ENCODE assay signal across 8 cellular contexts in genomic region chr1:8873506-8874229, GRCh38. TPM values are rescaled to one million over a fixed set of nuclear protein-coding genes. Genes with fewer than 3 reads are reported as not detected.
A peak's percentile ranks its signal among the peaks of the same experiment; 100 is the strongest.
DNase-seq lines count a peak whose midpoint lies in the region; ATAC-seq and TF ChIP-seq lines count a peak whose summit lies in the region.

No MANE protein-coding gene starts in this region.

- H3K9me3 Mint-ChIP-seq in activated naive CD4-positive, alpha-beta T cell treated with anti-CD3 and anti-CD28 coated beads, Interleukin-2, amount 50 U/mL, for 72 hours: no peaks in the 10 kb centered on the region
- H3K9me3 Mint-ChIP-seq in progenitor cell of endocrine pancreas (ENCODE audit: low read depth): no peaks in the 10 kb centered on the region
- no peaks in the 10 kb centered on the region for H3K9me3 Mint-ChIP-seq in type B pancreatic cell

- H3K4me1 ChIP-seq in HEK293 (ENCODE audit: control insufficient read depth, insufficient read depth, low read length): peaks cover 8% of the 10 kb centered on the region

- POLR2A ChIA-PET in HEK293 (lab: Yijun Ruan, JAX): interaction anchor here (0.6 to 2.3 kb wide), 6 partner anchors 8 to 666 kb away, joined by 3 to 9 read pairs (median 4); partner anchors contain the start of gene SLC25A33

- H3K9me3 ChIP-seq in HEK293 (ENCODE audit: control insufficient read depth, insufficient read depth, low read depth, low read length): no peaks in the 10 kb centered on the region

- H3K36me3 Mint-ChIP-seq in activated naive CD4-positive, alpha-beta T cell treated with anti-CD3 and anti-CD28 coated beads, Interleukin-2, amount 50 U/mL, for 72 hours: peaks cover 91 to 100% of the 10 kb centered on the region in 2 donors
- peaks cover 33% of the 10 kb centered on the region for H3K36me3 Mint-ChIP-seq in progenitor cell of endocrine pancreas (ENCODE audit: insufficient read depth)
- peaks cover 43% of the 10 kb centered on the region for H3K36me3 Mint-ChIP-seq in type B pancreatic cell

- H3K27me3 Mint-ChIP-seq in progenitor cell of endocrine pancreas (no peaks in the 10 kb centered on the region), type B pancreatic cell (no peaks in the 10 kb centered on the region)

- H3K4me3 ChIP-seq in HEK293 (ENCODE audit: low read depth, low read length): no peak overlapping the region

- peak; percentile 59 for ATAC-seq in activated naive CD4-positive, alpha-beta T cell treated with anti-CD3 and anti-CD28 coated beads, Interleukin-2, amount 50 U/mL, for 72 hours

- TF ChIP-seq CTCF in HEK293 (tag by site-specific recombination; IDR thresholded peaks at IDR 0.05) (no peak), progenitor cell of endocrine pancreas (IDR thresholded peaks at IDR 0.05; ENCODE audit: unreplicated experiment) (no peak), type B pancreatic cell (conservative IDR thresholded peaks at IDR 0.05) (no peak)

- H3K27ac ChIP-seq in HEK293 (ENCODE audit: extremely low read depth, low read depth, low read length): peak overlapping the region; percentile 27; the same call in 1 of the 2 replicates

- DNase-seq in SKM-1 (lab: John Stamatoyannopoulos, UW; ENCODE audit: unreplicated experiment) (peak; percentile 82), cardiac septum (ENCODE audit: low spot score) (peak; percentile 96), progenitor cell of endocrine pancreas (ENCODE audit: low spot score, unreplicated experiment) (no peak), type B pancreatic cell (ENCODE audit: extremely low spot score, unreplicated experiment) (no peak), retina (no peak), COR-L47 (lab: John Stamatoyannopoulos, UW) (no peak)
- peak; percentile 70 to 81 for DNase-seq in activated naive CD4-positive, alpha-beta T cell treated with anti-CD3 and anti-CD28 coated beads, Interleukin-2, amount 50 U/mL, for 72 hours (ENCODE audit: low spot score in 2 of 2)

- peaks cover 49 to 89% of the 10 kb centered on the region in 2 experiments for H3K36me3 ChIP-seq in HEK293 (ENCODE audit: control insufficient read depth in 2 of 2, insufficient read depth in 1 of 2, low read length in 2 of 2)

- CTCF ChIA-PET in HEK293 (lab: Yijun Ruan, JAX): interaction anchor here (0.6 to 1.7 kb wide), 6 partner anchors 11 to 114 kb away, joined by 3 to 9 read pairs (median 5); no protein-coding TSS in a partner anchor

- H3K4me3 Mint-ChIP-seq in progenitor cell of endocrine pancreas (ENCODE audit: low read depth) (no peak overlapping the region), type B pancreatic cell (no peak overlapping the region)

- intact Hi-C loops in cardiac septum (cut with DNase I): loop anchor here (5.0 kb wide), 1 partner anchor 114 kb away; no protein-coding TSS in a partner anchor

- H3K4me1 Mint-ChIP-seq in progenitor cell of endocrine pancreas (ENCODE audit: low read depth) (peaks cover 16% of the 10 kb centered on the region), type B pancreatic cell (ENCODE audit: unreplicated experiment) (peaks cover 51% of the 10 kb centered on the region)

- peak overlapping the region; percentile 99 to 100 for H3K27ac Mint-ChIP-seq in activated naive CD4-positive, alpha-beta T cell treated with anti-CD3 and anti-CD28 coated beads, Interleukin-2, amount 50 U/mL, for 72 hours
- peak overlapping the region; percentile 37 for H3K27ac Mint-ChIP-seq in progenitor cell of endocrine pancreas
- H3K27ac Mint-ChIP-seq in type B pancreatic cell: peak overlapping the region; percentile 76

TF ChIP-seq in HEK293, 187 proteins besides CTCF, POLR2A, EP300 and RAD21 (continues in another document):
- TF ChIP-seq ZNF112 (tag by site-specific recombination; IDR thresholded peaks at IDR 0.05): no peak
- peak; percentile 95 for TF ChIP-seq ZNF366 (tag by site-specific recombination; conservative IDR thresholded peaks at IDR 0.05)
- peak; percentile 80 for TF ChIP-seq SP7 (tag by site-specific recombination; IDR thresholded peaks at IDR 0.05)
- no peak for TF ChIP-seq SCRT1 (tag by site-specific recombination; IDR thresholded peaks at IDR 0.05; ENCODE audit: borderline replicate concordance)
- peak; percentile 25; the same call in 1 of the 2 replicates for TF ChIP-seq INSM2 (tag by site-specific recombination; IDR thresholded peaks at IDR 0.05)
- TF ChIP-seq, protein P1, sequence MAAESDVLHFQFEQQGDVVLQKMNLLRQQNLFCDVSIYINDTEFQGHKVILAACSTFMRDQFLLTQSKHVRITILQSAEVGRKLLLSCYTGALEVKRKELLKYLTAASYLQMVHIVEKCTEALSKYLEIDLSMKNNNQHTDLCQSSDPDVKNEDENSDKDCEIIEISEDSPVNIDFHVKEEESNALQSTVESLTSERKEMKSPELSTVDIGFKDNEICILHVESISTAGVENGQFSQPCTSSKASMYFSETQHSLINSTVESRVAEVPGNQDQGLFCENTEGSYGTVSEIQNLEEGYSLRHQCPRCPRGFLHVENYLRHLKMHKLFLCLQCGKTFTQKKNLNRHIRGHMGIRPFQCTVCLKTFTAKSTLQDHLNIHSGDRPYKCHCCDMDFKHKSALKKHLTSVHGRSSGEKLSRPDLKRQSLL (tag by site-specific recombination; IDR thresholded peaks at IDR 0.05): peak; percentile 25; the same call in 1 of the 2 replicates
- no peak for TF ChIP-seq ZNF549 (tag by site-specific recombination; IDR thresholded peaks at IDR 0.05)
- peak; percentile 86 for TF ChIP-seq ZNF10 (tag by site-specific recombination; IDR thresholded peaks at IDR 0.05)
- no peak for TF ChIP-seq ZNF664 (tag by site-specific recombination; IDR thresholded peaks at IDR 0.05)
- TF ChIP-seq ZNF426 (tag by site-specific recombination; IDR thresholded peaks at IDR 0.05): no peak
- peak; percentile 98 for TF ChIP-seq ZIC2 (tag by site-specific recombination; IDR thresholded peaks at IDR 0.05)
- TF ChIP-seq, protein P2, sequence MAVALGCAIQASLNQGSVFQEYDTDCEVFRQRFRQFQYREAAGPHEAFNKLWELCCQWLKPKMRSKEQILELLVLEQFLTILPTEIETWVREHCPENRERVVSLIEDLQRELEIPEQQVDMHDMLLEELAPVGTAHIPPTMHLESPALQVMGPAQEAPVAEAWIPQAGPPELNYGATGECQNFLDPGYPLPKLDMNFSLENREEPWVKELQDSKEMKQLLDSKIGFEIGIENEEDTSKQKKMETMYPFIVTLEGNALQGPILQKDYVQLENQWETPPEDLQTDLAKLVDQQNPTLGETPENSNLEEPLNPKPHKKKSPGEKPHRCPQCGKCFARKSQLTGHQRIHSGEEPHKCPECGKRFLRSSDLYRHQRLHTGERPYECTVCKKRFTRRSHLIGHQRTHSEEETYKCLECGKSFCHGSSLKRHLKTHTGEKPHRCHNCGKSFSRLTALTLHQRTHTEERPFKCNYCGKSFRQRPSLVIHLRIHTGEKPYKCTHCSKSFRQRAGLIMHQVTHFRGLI (tag by site-specific recombination; IDR thresholded peaks at IDR 0.05): no peak
- TF ChIP-seq ZNF341 (tag by site-specific recombination; IDR thresholded peaks at IDR 0.05; ENCODE audit: low read depth): peak; percentile 87
- no peak for TF ChIP-seq SETDB1 (IDR thresholded peaks at IDR 0.05; ENCODE audit: insufficient read length, low read length)
- TF ChIP-seq ZNF138 (tag by site-specific recombination; IDR thresholded peaks at IDR 0.05; ENCODE audit: borderline replicate concordance): no peak
- no peak for TF ChIP-seq ZNF155 (tag by site-specific recombination; IDR thresholded peaks at IDR 0.05)
- no peak for TF ChIP-seq ZNF510 (tag by site-specific recombination; IDR thresholded peaks at IDR 0.05; ENCODE audit: insufficient replicate concordance)
- TF ChIP-seq ZNF184 (tag by site-specific recombination; IDR thresholded peaks at IDR 0.05): 0 out of 2 replicates have a peak, but pooled peaks have one; percentile 34
- TF ChIP-seq ZNF248 (tag by site-specific recombination; IDR thresholded peaks at IDR 0.05): no peak
- TF ChIP-seq ZSCAN18 (tag by site-specific recombination; IDR thresholded peaks at IDR 0.05): no peak
- 0 out of 2 replicates have a peak, but pooled peaks have one; percentile 17 for TF ChIP-seq ZNF24 (tag by site-specific recombination; IDR thresholded peaks at IDR 0.05)
- TF ChIP-seq ZFP37 (tag by site-specific recombination; IDR thresholded peaks at IDR 0.05): peak; percentile 49; the same call in 1 of the 2 replicates

RNA-seq across cellular contexts. Expression of gene ENO1, which starts 4.8 kb away (rescaled TPM):
- total RNA-seq in activated naive CD4-positive, alpha-beta T cell treated with anti-CD3 and anti-CD28 coated beads, Interleukin-2, amount 50 U/mL, for 72 hours: 1,000 to 10,000 TPM; 1,473 to 3,739 TPM
- 166 TPM for total RNA-seq in cardiac septum
- 444 and 493 TPM in 2 replicates for total RNA-seq in progenitor cell of endocrine pancreas
- 599 and 828 TPM in 2 replicates for total RNA-seq in type B pancreatic cell (ENCODE audit: low replicate concordance)

RNA-seq across cellular contexts. Expression of gene RERE, which starts 56.2 kb away (rescaled TPM):
- total RNA-seq in activated naive CD4-positive, alpha-beta T cell treated with anti-CD3 and anti-CD28 coated beads, Interleukin-2, amount 50 U/mL, for 72 hours: 10 to 100 TPM; 51.8 to 72.1 TPM
- total RNA-seq in cardiac septum: 102 TPM
- 308 and 329 TPM in 2 replicates for total RNA-seq in progenitor cell of endocrine pancreas
- 100 and 141 TPM in 2 replicates for total RNA-seq in type B pancreatic cell (ENCODE audit: low replicate concordance)

Comparison
In these comparisons a context has a peak if more than half of its experiments do, and no peak if none do; other contexts are left out.
1. DNase-seq: peak in SKM-1 (single experiment), activated naive CD4-positive, alpha-beta T cell treated with anti-CD3 and anti-CD28 coated beads, Interleukin-2, amount 50 U/mL, for 72 hours (2 of 2) and cardiac septum (single experiment); none in progenitor cell of endocrine pancreas (single experiment), type B pancreatic cell (single experiment), retina (single experiment) and COR-L47 (single experiment).
2. H3K27ac Mint-ChIP-seq: peak in every context shown above with its lines; median percentile 100 in activated naive CD4-positive, alpha-beta T cell treated with anti-CD3 and anti-CD28 coated beads, Interleukin-2, amount 50 U/mL, for 72 hours; 76 in type B pancreatic cell; 37 in progenitor cell of endocrine pancreas.